Comparison of ENCODE assay signal across 9 cellular contexts in the genomic region with DNA sequence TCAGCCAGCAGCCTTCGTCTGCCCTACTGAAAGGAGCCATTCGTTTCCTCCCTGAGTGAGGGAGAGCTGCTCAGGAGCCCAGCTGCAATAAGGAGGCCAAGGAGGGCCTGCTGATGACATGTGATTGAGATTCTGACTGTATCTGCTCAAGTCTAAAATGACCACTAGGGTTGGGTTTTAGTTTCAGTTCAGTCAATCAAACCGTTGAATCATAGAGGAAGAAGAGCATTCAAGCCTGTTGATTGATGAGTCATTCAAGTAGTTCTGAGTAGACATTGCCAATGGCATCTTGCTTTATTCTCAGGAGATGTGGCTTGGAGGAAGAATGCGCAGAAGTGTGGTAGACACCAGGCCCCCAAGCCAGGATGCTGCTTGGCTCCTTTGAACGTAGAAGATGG. TPM values are rescaled to one million over a fixed set of nuclear protein-coding genes. Genes with fewer than 3 reads are reported as not detected.
DNase-seq lines count a peak whose midpoint lies in the region; ATAC-seq and TF ChIP-seq lines count a peak whose summit lies in the region.
"Had no signal": no experiment of that assay in that cellular context is flagged by ENCODE, and none has a peak within 500 bp of the region (broad histone marks: within the 10 kb centered on the region; RNA-seq: fewer than 3 reads in every experiment).

No MANE protein-coding gene starts in this region.

- no peak overlapping the region for H3K27ac ChIP-seq in left lung
- H3K27ac ChIP-seq: SK-N-MC had no signal

- no peaks in the 10 kb centered on the region for H3K9me3 Mint-ChIP-seq in glutamatergic neuron (ENCODE audit: unreplicated experiment)

- no peak overlapping the region for H3K4me3 Mint-ChIP-seq in glutamatergic neuron (ENCODE audit: unreplicated experiment)

- H3K27me3 Mint-ChIP-seq in glutamatergic neuron (ENCODE audit: unreplicated experiment), result no peaks in the 10 kb centered on the region

- H3K4me3 ChIP-seq in left lung, result no peak overlapping the region
- H3K4me3 ChIP-seq: SK-N-MC had no signal

- H3K27me3 ChIP-seq in left lung, result no peaks in the 10 kb centered on the region

- H3K36me3 ChIP-seq in left lung, result no peaks in the 10 kb centered on the region

- TF ChIP-seq CTCF in left lung (IDR thresholded peaks at IDR 0.05), result no peak
- no peak for TF ChIP-seq CTCF in glutamatergic neuron (IDR thresholded peaks at IDR 0.05; ENCODE audit: partially characterized antibody, unreplicated experiment)

- H3K9me3 ChIP-seq in left lung, result no peaks in the 10 kb centered on the region

- no peaks in the 10 kb centered on the region for H3K4me1 Mint-ChIP-seq in glutamatergic neuron (ENCODE audit: low read depth, unreplicated experiment)

- no peaks in the 10 kb centered on the region for H3K4me1 ChIP-seq in left lung

- H3K36me3 Mint-ChIP-seq in glutamatergic neuron (ENCODE audit: unreplicated experiment), result no peaks in the 10 kb centered on the region

- ATAC-seq in GM18861 (IDR thresholded peaks at IDR 0.05; ENCODE audit: unreplicated experiment), result peak; percentile 89
- ATAC-seq in left lung, result peak; percentile 31

- POLR2A ChIA-PET in HEK293T (lab: Yijun Ruan, JAX), result no interaction called here

- DNase-seq in HEK293T (ENCODE audit: extremely low spot score), result no peak
- DNase-seq in NOMO-1 treated with dmso at 0.1 percent for 144 hours (lab: John Stamatoyannopoulos, UW; ENCODE audit: unreplicated experiment), result peak; percentile 64
- no peak for DNase-seq in left lung
- DNase-seq in NCI-H1417 treated with DMSO at 0.1 percent for 48 hours (lab: John Stamatoyannopoulos, UW), result no peak
- DNase-seq in glutamatergic neuron, result no peak
- DNase-seq in NCI-H2227 (lab: John Stamatoyannopoulos, UW; ENCODE audit: unreplicated experiment), result no peak
- DNase-seq in activated CD4-positive, CD25-positive, alpha-beta regulatory T cell (lab: John Stamatoyannopoulos, UW), result no peak

- no peak overlapping the region for H3K27ac Mint-ChIP-seq in glutamatergic neuron (ENCODE audit: unreplicated experiment)

- CTCF ChIA-PET in HEK293T (lab: Yijun Ruan, JAX), result interaction anchor here (0.6 to 0.7 kb wide), 2 partner anchors 78 to 157 kb away, joined by 3 to 5 read pairs; no protein-coding TSS in a partner anchor

- intact Hi-C loops in left lung (cut with DNase I), result loop anchor here in 1 of 2 donors (10.0 kb wide), 1 partner anchor 286 kb away; no protein-coding TSS in a partner anchor

TF ChIP-seq in HEK293T, 16 proteins besides CTCF, POLR2A, EP300 and RAD21:
- TF ChIP-seq, protein P1, sequence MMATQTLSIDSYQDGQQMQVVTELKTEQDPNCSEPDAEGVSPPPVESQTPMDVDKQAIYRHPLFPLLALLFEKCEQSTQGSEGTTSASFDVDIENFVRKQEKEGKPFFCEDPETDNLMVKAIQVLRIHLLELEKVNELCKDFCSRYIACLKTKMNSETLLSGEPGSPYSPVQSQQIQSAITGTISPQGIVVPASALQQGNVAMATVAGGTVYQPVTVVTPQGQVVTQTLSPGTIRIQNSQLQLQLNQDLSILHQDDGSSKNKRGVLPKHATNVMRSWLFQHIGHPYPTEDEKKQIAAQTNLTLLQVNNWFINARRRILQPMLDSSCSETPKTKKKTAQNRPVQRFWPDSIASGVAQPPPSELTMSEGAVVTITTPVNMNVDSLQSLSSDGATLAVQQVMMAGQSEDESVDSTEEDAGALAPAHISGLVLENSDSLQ (IDR thresholded peaks at IDR 0.05), result peak; percentile 51; the same call in 1 of the 2 replicates
- TF ChIP-seq ARNT (IDR thresholded peaks at IDR 0.05) (no peak), LEF1 (IDR thresholded peaks at IDR 0.05; ENCODE audit: borderline replicate concordance) (no peak)

RNA-seq across cellular contexts. Expression of a gene that starts 19.9 kb away (rescaled TPM):
- total RNA-seq in left lung, result 10 to 100 TPM; 16.7 to 17.4 TPM
- 20.0 TPM for total RNA-seq in glutamatergic neuron (ENCODE audit: unreplicated experiment)
